Comparison of ENCODE assay signal across 6 cellular contexts in the genomic region with DNA sequence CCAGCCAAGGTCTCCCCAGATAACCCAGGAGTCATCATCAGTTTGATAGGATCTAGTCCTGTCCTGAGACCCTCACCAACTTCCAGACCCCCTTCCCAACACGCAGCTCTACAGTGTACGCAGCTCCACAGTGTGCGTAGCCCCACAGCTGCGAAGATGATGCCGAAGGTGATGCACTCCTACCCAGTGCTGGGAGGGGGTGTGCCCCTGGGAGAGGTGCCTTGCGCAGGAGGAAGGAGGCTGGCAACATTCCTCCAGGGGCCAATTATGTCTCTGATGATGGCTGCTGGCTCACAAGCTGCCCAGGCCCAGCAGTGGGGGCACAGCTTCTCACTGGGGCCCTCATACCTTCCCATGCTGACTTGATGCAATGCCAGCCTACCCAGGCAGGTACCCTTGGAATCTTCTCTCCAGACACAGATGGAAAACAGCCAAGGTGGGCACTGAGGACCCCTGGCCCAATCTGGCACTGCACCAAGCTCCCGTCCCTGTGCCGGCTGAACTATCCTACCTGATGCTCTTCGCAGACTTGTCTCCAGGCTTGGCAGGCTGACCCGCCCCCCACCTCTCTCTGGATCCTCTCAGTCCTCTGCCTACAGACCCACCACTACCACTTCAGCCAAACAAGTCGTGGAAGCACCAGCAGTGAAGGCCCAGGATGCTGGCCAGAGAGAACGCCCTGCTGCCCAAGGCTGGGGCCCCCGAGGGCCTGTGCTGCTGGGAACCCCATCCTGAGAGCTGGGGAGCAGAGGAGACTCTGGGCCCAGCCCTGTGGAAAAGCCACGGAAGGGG. TPM values are rescaled to one million over a fixed set of nuclear protein-coding genes. Genes with fewer than 3 reads are reported as not detected.
DNase-seq lines count a peak whose midpoint lies in the region; ATAC-seq, FAIRE-seq and TF ChIP-seq lines count a peak whose summit lies in the region.

No MANE protein-coding gene starts in this region.

- peak overlapping the region; percentile 87 to 88 (median 87) for H3K4me3 Mint-ChIP-seq in nephron

- H2AFZ ChIP-seq in GM12878 (ENCODE audit: control insufficient read depth, low read depth, low read length): no peak overlapping the region

- no peaks in the 10 kb centered on the region for H3K9me3 Mint-ChIP-seq in nephron

- SMC1A ChIA-PET in GM12878 (lab: Charles Lee; ENCODE audit: uncharacterized antibody, unreplicated experiment): no interaction called here

- no peak for TF ChIP-seq RAD21 in GM12878 (IDR thresholded peaks at IDR 0.05; ENCODE audit: insufficient read depth, low read depth, low read length)

- H3K27ac ChIP-seq in GM12878 (ENCODE audit: control insufficient read depth, insufficient read depth): peak overlapping the region; percentile 72

- no peaks in the 10 kb centered on the region for H3K9me3 ChIP-seq in GM12878 (replicated peaks; ENCODE audit: control insufficient read depth, insufficient read depth, low read length)

- H3K27ac Mint-ChIP-seq in nephron: peak overlapping the region in 1 of 3 experiments; percentile 64

- no peak for TF ChIP-seq POLR2A in GM12892 (IDR thresholded peaks at IDR 0.05; ENCODE audit: low read depth, low read length)
- peak; percentile 28 for TF ChIP-seq POLR2A in GM12878 (IDR thresholded peaks at IDR 0.05; ENCODE audit: low read depth, low read length)

- H3K36me3 ChIP-seq in GM12878 (ENCODE audit: control insufficient read depth in 2 of 2, insufficient read depth in 2 of 2, low read length in 1 of 2): peaks cover 6 to 13% of the 10 kb centered on the region in 2 experiments; a peak in 3 of 4 replicates

- no peak for DNase-seq in GM12892 (ENCODE audit: insufficient read length)
- DNase-seq in GM12878 (ENCODE audit: low read depth, low spot score): no peak
- no peak for DNase-seq in NCI-H1105 (lab: John Stamatoyannopoulos, UW)

- no peak for TF ChIP-seq EP300 in GM12878 (IDR thresholded peaks at IDR 0.05; ENCODE audit: borderline replicate concordance in 1 of 2, control insufficient read depth in 1 of 2, low read depth in 2 of 2, low read length in 2 of 2)

- peak; percentile 11; the same call in 1 of the 3 replicates for ATAC-seq in GM12878
- no peak for ATAC-seq in HG03457 (IDR thresholded peaks at IDR 0.05; ENCODE audit: unreplicated experiment)
- no peak for ATAC-seq in GM21717 (IDR thresholded peaks at IDR 0.05; ENCODE audit: unreplicated experiment)

- RAD21 ChIA-PET in GM12878 (lab: Charles Lee; ENCODE audit: unreplicated experiment): no interaction called here

- H3K36me3 Mint-ChIP-seq in nephron (ENCODE audit: low read depth): peaks cover 10% of the 10 kb centered on the region

- WGBS in GM12878 (ENCODE audit: insufficient coverage, insufficient replicate concordance, low lambda C conversion rate, missing lambda C conversion rate): 78% methylated on average over 14 of the region's 14 CpGs

- BruUV-seq in GM12878 (replicated peaks; lab: Mats Ljungman, UMichigan): no TSS peak

- peaks cover 15% of the 10 kb centered on the region for H3K79me2 ChIP-seq in GM12878 (ENCODE audit: control insufficient read depth, insufficient read depth, low read length)

- H3K4me1 ChIP-seq in GM12878 (ENCODE audit: control insufficient read depth, insufficient read depth, low read length): peaks cover 11% of the 10 kb centered on the region

- no peaks in the 10 kb centered on the region for H4K20me1 ChIP-seq in GM12878 (ENCODE audit: control insufficient read depth, insufficient read depth)

- peak overlapping the region; percentile 97 for H3K4me2 ChIP-seq in GM12878 (ENCODE audit: control insufficient read depth, insufficient read depth)

- peak overlapping the region; percentile 92 for H3K9ac ChIP-seq in GM12878 (ENCODE audit: control insufficient read depth, insufficient read depth, low read length)

- H3K27me3 ChIP-seq in GM12878 (replicated peaks in 1 of 2; ENCODE audit: control insufficient read depth in 2 of 2, insufficient read depth in 2 of 2, low read length in 1 of 2): no peaks in the 10 kb centered on the region

- H3K27me3 Mint-ChIP-seq in nephron (ENCODE audit: low read depth): no peaks in the 10 kb centered on the region

- intact Hi-C loops in GM12878 (cut with micrococcal nuclease; ENCODE audit: unreplicated experiment): no loop called here

- H3K4me1 Mint-ChIP-seq in nephron: peaks cover 6% of the 10 kb centered on the region

- CTCF ChIA-PET in GM12878 (lab: Yijun Ruan, JAX): interaction anchor here (1.0 to 1.2 kb wide), 2 partner anchors 14 to 71 kb away, joined by 3 to 4 read pairs; no protein-coding TSS in a partner anchor

- FAIRE-seq in GM12892 (lab: Jason Lieb, UNC) (peak; percentile 54), GM12878 (lab: Jason Lieb, UNC) (no peak)

- TF ChIP-seq CTCF in GM12878 (IDR thresholded peaks at IDR 0.05 in 2 of 3, conservative IDR thresholded peaks at IDR 0.05 in 1 of 3; ENCODE audit: control insufficient read depth in 2 of 3, extremely low read depth in 1 of 3, insufficient read depth in 1 of 3, low read depth in 3 of 3, low read length in 3 of 3): no peak
- TF ChIP-seq CTCF in nephron (IDR thresholded peaks at IDR 0.05; ENCODE audit: unreplicated experiment in 3 of 3): no peak

- H3K4me3 ChIP-seq in GM12878: peak overlapping the region; percentile 82

- in situ Hi-C loops in GM12878 (cut with MboI): no loop called here

- POLR2A ChIA-PET in GM12878 (lab: Charles Lee): interaction anchor here (1.4 kb wide), 1 partner anchor 11 kb away, joined by 11 read pairs; the partner anchor contains the start of gene UCKL1

RNA-seq across cellular contexts. Expression of gene ZNF512B, which starts 1.4 kb away (rescaled TPM):
- 6.9 TPM for polyA plus RNA-seq in GM12892 (2012; ENCODE audit: missing spikeins)
- 16.9 and 19.5 TPM in 2 replicates for total RNA-seq in GM12878 (2013; cell fraction: nucleolus; rRNA removed)
- total RNA-seq in GM12878 (2014; rRNA removed): 11.2 and 12.1 TPM in 2 replicates
- 5.2 and 5.6 TPM in 2 replicates for total RNA-seq in GM12878 (2014; rRNA removed; fragmentation: Illumina TruSeq; extraction: Trizol)
- 21.2 and 23.9 TPM in 2 replicates for total RNA-seq in GM12878 (2021)
- 4.3 TPM for polyA plus RNA-seq in GM12878 (2011; ENCODE audit: low read depth)
- polyA plus RNA-seq in GM12878 (2011; rRNA removed): 1.8 and 2.8 TPM in 2 replicates
- 4.7 and 6.6 TPM in 2 replicates for polyA plus RNA-seq in GM12878 (2011; cell fraction: cytosol; rRNA removed)
- polyA plus RNA-seq in GM12878 (2011; cell fraction: nucleus; rRNA removed): 39.6 and 50.7 TPM in 2 replicates
- polyA plus RNA-seq in GM12878 (2012): 11.0 and 14.2 TPM in 2 replicates
- polyA plus RNA-seq in GM12878 (2014; fragmentation: Illumina TruSeq; extraction: Trizol): 2.0 and 5.1 TPM in 2 replicates
- under 1 TPM; 0.06 to 0.09 TPM for polyA plus RNA-seq in GM12878 (2014; fragmentation: Nextera tagmentation; extraction: Ambion mirVana)
- polyA plus RNA-seq in GM12878 (2014; rRNA removed): 12.2 and 15.2 TPM in 2 replicates
- 1 to 10 TPM; 1.1 to 1.6 TPM for polyA plus RNA-seq in GM12878 (2016; fragmentation: Nextera tagmentation; extraction: Ambion mirVana)
- 1.8 and 4.2 TPM in 2 replicates for polyA minus RNA-seq in GM12878 (2011; rRNA and poly(A)+ RNA removed)
- 2.4 and 2.7 TPM in 2 replicates for polyA minus RNA-seq in GM12878 (2011; cell fraction: cytosol; rRNA and poly(A)+ RNA removed)
- polyA minus RNA-seq in GM12878 (2011; cell fraction: nucleus; rRNA and poly(A)+ RNA removed): 4.0 and 6.9 TPM in 2 replicates

RNA-seq across cellular contexts. Expression of gene SAMD10, which starts 11.1 kb away (rescaled TPM):
- 22.0 TPM for polyA plus RNA-seq in GM12892 (2012; ENCODE audit: missing spikeins)
- total RNA-seq in GM12878 (2013; cell fraction: nucleolus; rRNA removed): 118 and 125 TPM in 2 replicates
- 20.2 and 23.9 TPM in 2 replicates for total RNA-seq in GM12878 (2014; rRNA removed)
- 7.3 and 9.1 TPM in 2 replicates for total RNA-seq in GM12878 (2014; rRNA removed; fragmentation: Illumina TruSeq; extraction: Trizol)
- 42.1 and 42.7 TPM in 2 replicates for total RNA-seq in GM12878 (2021)
- polyA plus RNA-seq in GM12878 (2011; ENCODE audit: low read depth): 26.5 TPM
- polyA plus RNA-seq in GM12878 (2011; rRNA removed): 14.1 and 28.4 TPM in 2 replicates
- polyA plus RNA-seq in GM12878 (2011; cell fraction: cytosol; rRNA removed): 45.8 and 64.7 TPM in 2 replicates
- polyA plus RNA-seq in GM12878 (2011; cell fraction: nucleus; rRNA removed): 503 and 608 TPM in 2 replicates
- polyA plus RNA-seq in GM12878 (2012): 51.9 and 72.0 TPM in 2 replicates
- 4.7 and 16.3 TPM in 2 replicates for polyA plus RNA-seq in GM12878 (2014; fragmentation: Illumina TruSeq; extraction: Trizol)
- 1 to 10 TPM; 1.3 to 3.5 TPM for polyA plus RNA-seq in GM12878 (2014; fragmentation: Nextera tagmentation; extraction: Ambion mirVana)
- polyA plus RNA-seq in GM12878 (2014; rRNA removed): 51.4 and 52.0 TPM in 2 replicates
- polyA plus RNA-seq in GM12878 (2016; fragmentation: Nextera tagmentation; extraction: Ambion mirVana): 10 to 100 TPM; 16.1 to 19.5 TPM
- 4.3 and 15.1 TPM in 2 replicates for polyA minus RNA-seq in GM12878 (2011; rRNA and poly(A)+ RNA removed)
- 12.4 and 12.9 TPM in 2 replicates for polyA minus RNA-seq in GM12878 (2011; cell fraction: cytosol; rRNA and poly(A)+ RNA removed)
- polyA minus RNA-seq in GM12878 (2011; cell fraction: nucleus; rRNA and poly(A)+ RNA removed): 18.6 and 20.6 TPM in 2 replicates

RNA-seq across cellular contexts. Expression of gene UCKL1, which starts 12.1 kb away (rescaled TPM):
- polyA plus RNA-seq in GM12892 (2012; ENCODE audit: missing spikeins): 13.8 TPM
- 58.9 and 62.6 TPM in 2 replicates for total RNA-seq in GM12878 (2013; cell fraction: nucleolus; rRNA removed)
- total RNA-seq in GM12878 (2014; rRNA removed) (17.5 and 23.6 TPM in 2 replicates), GM12878 (2014; rRNA removed; fragmentation: Illumina TruSeq; extraction: Trizol) (11.0 and 13.2 TPM in 2 replicates), GM12878 (2021) (30.0 and 36.3 TPM in 2 replicates)
- 10.2 TPM for polyA plus RNA-seq in GM12878 (2011; ENCODE audit: low read depth)
- polyA plus RNA-seq in GM12878 (2011; rRNA removed) (10.9 and 26.0 TPM in 2 replicates), GM12878 (2014; fragmentation: Illumina TruSeq; extraction: Trizol) (5.6 and 13.4 TPM in 2 replicates), GM12878 (2014; fragmentation: Nextera tagmentation; extraction: Ambion mirVana) (1 to 10 TPM; 2.4 to 7.9 TPM), GM12878 (2014; rRNA removed) (34.4 and 42.5 TPM in 2 replicates), GM12878 (2016; fragmentation: Nextera tagmentation; extraction: Ambion mirVana) (10 to 100 TPM; 27.9 to 30.8 TPM)
- 34.7 and 54.2 TPM in 2 replicates for polyA plus RNA-seq in GM12878 (2011; cell fraction: cytosol; rRNA removed)
- 190 and 213 TPM in 2 replicates for polyA plus RNA-seq in GM12878 (2011; cell fraction: nucleus; rRNA removed)
- polyA plus RNA-seq in GM12878 (2012): 22.7 and 27.4 TPM in 2 replicates
- 21.1 and 31.2 TPM in 2 replicates for polyA minus RNA-seq in GM12878 (2011; rRNA and poly(A)+ RNA removed)
- 9.9 and 11.3 TPM in 2 replicates for polyA minus RNA-seq in GM12878 (2011; cell fraction: cytosol; rRNA and poly(A)+ RNA removed)
- 26.1 and 40.2 TPM in 2 replicates for polyA minus RNA-seq in GM12878 (2011; cell fraction: nucleus; rRNA and poly(A)+ RNA removed)

RNA-seq across cellular contexts. Expression of gene PRPF6, which starts 12.6 kb away (rescaled TPM):
- 45.8 TPM for polyA plus RNA-seq in GM12892 (2012; ENCODE audit: missing spikeins)
- 134 and 156 TPM in 2 replicates for total RNA-seq in GM12878 (2013; cell fraction: nucleolus; rRNA removed)
- 57.6 and 62.5 TPM in 2 replicates for total RNA-seq in GM12878 (2014; rRNA removed)
- 66.1 and 72.2 TPM in 2 replicates for total RNA-seq in GM12878 (2014; rRNA removed; fragmentation: Illumina TruSeq; extraction: Trizol)
- total RNA-seq in GM12878 (2021): 100 and 102 TPM in 2 replicates
- polyA plus RNA-seq in GM12878 (2011; ENCODE audit: low read depth): 52.6 TPM
- 33.4 and 52.7 TPM in 2 replicates for polyA plus RNA-seq in GM12878 (2011; rRNA removed)
- 56.1 and 59.7 TPM in 2 replicates for polyA plus RNA-seq in GM12878 (2011; cell fraction: cytosol; rRNA removed)
- 68.3 and 113 TPM in 2 replicates for polyA plus RNA-seq in GM12878 (2011; cell fraction: nucleus; rRNA removed)
- 74.7 and 84.6 TPM in 2 replicates for polyA plus RNA-seq in GM12878 (2012)
- polyA plus RNA-seq in GM12878 (2014; fragmentation: Illumina TruSeq; extraction: Trizol): 53.4 and 73.9 TPM in 2 replicates
- polyA plus RNA-seq in GM12878 (2014; fragmentation: Nextera tagmentation; extraction: Ambion mirVana): 10 to 100 TPM in 1 of 2 experiments, 1 to 10 TPM in 1; 5.0 to 10.7 TPM
- polyA plus RNA-seq in GM12878 (2014; rRNA removed): 70.4 and 71.9 TPM in 2 replicates
- polyA plus RNA-seq in GM12878 (2016; fragmentation: Nextera tagmentation; extraction: Ambion mirVana): 100 to 1,000 TPM in 1 of 2 experiments, 10 to 100 TPM in 1; 97.9 to 102 TPM
- 56.6 and 60.4 TPM in 2 replicates for polyA minus RNA-seq in GM12878 (2011; rRNA and poly(A)+ RNA removed)
- polyA minus RNA-seq in GM12878 (2011; cell fraction: cytosol; rRNA and poly(A)+ RNA removed): 25.3 and 31.2 TPM in 2 replicates
- polyA minus RNA-seq in GM12878 (2011; cell fraction: nucleus; rRNA and poly(A)+ RNA removed): 22.7 and 36.7 TPM in 2 replicates
